Comparison of ENCODE assay signal across 9 cellular contexts in genomic region chr1:108645479-108646184, GRCh38. TPM values are rescaled to one million over a fixed set of nuclear protein-coding genes. Genes with fewer than 3 reads are reported as not detected.
DNase-seq lines count a peak whose midpoint lies in the region; ATAC-seq and TF ChIP-seq lines count a peak whose summit lies in the region.
"Had no signal": no experiment of that assay in that cellular context is flagged by ENCODE, and none has a peak within 500 bp of the region (broad histone marks: within the 10 kb centered on the region; RNA-seq: fewer than 3 reads in every experiment).

No MANE protein-coding gene starts in this region.

- H3K9me3 ChIP-seq in hepatocyte (ENCODE audit: low read depth) = no peaks in the 10 kb centered on the region
- H3K9me3 ChIP-seq: thyroid gland had no signal

- peaks cover 2% of the 10 kb centered on the region for H3K36me3 ChIP-seq in H7 (replicated peaks; ENCODE audit: control insufficient read depth, insufficient read depth, low read length)
- H3K36me3 ChIP-seq in hepatocyte (replicated peaks; ENCODE audit: insufficient read depth, low read depth) = no peaks in the 10 kb centered on the region
- H3K36me3 ChIP-seq: thyroid gland had no signal

- H4K20me1 ChIP-seq in hepatocyte (ENCODE audit: insufficient read depth, poor library complexity, severe bottlenecking) = no peaks in the 10 kb centered on the region

- no peak overlapping the region for H3K4me2 ChIP-seq in hepatocyte

- H3K79me2 ChIP-seq in hepatocyte = no peaks in the 10 kb centered on the region

- peak overlapping the region; percentile 98 for H3K27ac Mint-ChIP-seq in activated CD4-positive, alpha-beta memory T cell treated with anti-CD3 and anti-CD28 coated beads, Interleukin-2, amount 10 ng/mL, durations not matched to agents 7 days and 5 days
- peak overlapping the region; percentile 98 for H3K27ac Mint-ChIP-seq in stimulated activated effector memory CD8-positive, alpha-beta T cell treated with anti-CD3 and anti-CD28 coated beads, Interleukin-12 subunit alpha, Interleukin-12 subunit beta, amount 100 ng/mL, for 72 hours

- no peaks in the 10 kb centered on the region for H3K27me3 Mint-ChIP-seq in activated CD4-positive, alpha-beta memory T cell treated with anti-CD3 and anti-CD28 coated beads, Interleukin-2, amount 10 ng/mL, durations not matched to agents 7 days and 5 days

- CTCF ChIA-PET in activated CD4-positive, alpha-beta memory T cell treated with anti-CD3 and anti-CD28 coated beads, Interleukin-2, amount 10 ng/mL, durations not matched to agents 7 days and 5 days (lab: Charles Lee) = interaction anchor here (0.6 to 7.5 kb wide), 11 partner anchors 16 to 865 kb away, joined by 3 to 105 read pairs (median 8); partner anchors contain the start of genes EEIG2, HENMT1, PRPF38B and SLC25A24

- H3K4me1 ChIP-seq in hepatocyte (ENCODE audit: insufficient read depth) = no peaks in the 10 kb centered on the region

- H3K27me3 ChIP-seq in H7 (ENCODE audit: control insufficient read depth, insufficient read depth, low read length) (no peaks in the 10 kb centered on the region), hepatocyte (no peaks in the 10 kb centered on the region)
- H3K27me3 ChIP-seq: thyroid gland had no signal

- H2AFZ ChIP-seq in hepatocyte = peak overlapping the region; percentile 9

- H3K4me3 Mint-ChIP-seq in activated CD4-positive, alpha-beta memory T cell treated with anti-CD3 and anti-CD28 coated beads, Interleukin-2, amount 10 ng/mL, durations not matched to agents 7 days and 5 days = peak overlapping the region; percentile 65
- H3K4me3 Mint-ChIP-seq in stimulated activated effector memory CD8-positive, alpha-beta T cell treated with anti-CD3 and anti-CD28 coated beads, Interleukin-12 subunit alpha, Interleukin-12 subunit beta, amount 100 ng/mL, for 72 hours = peak overlapping the region; percentile 71

- TF ChIP-seq CTCF in hepatocyte (IDR thresholded peaks at IDR 0.05; ENCODE audit: poor library complexity) = no peak

- H3K27ac ChIP-seq in hepatocyte = peak overlapping the region; percentile 89

- 83% methylated on average over 9 of the region's 9 CpGs for WGBS in hepatocyte (ENCODE audit: low lambda C conversion rate, missing lambda C conversion rate)

- H3K9me3 Mint-ChIP-seq in activated CD4-positive, alpha-beta memory T cell treated with anti-CD3 and anti-CD28 coated beads, Interleukin-2, amount 10 ng/mL, durations not matched to agents 7 days and 5 days = no peaks in the 10 kb centered on the region
- no peaks in the 10 kb centered on the region for H3K9me3 Mint-ChIP-seq in stimulated activated effector memory CD8-positive, alpha-beta T cell treated with anti-CD3 and anti-CD28 coated beads, Interleukin-12 subunit alpha, Interleukin-12 subunit beta, amount 100 ng/mL, for 72 hours

- POLR2A ChIA-PET in activated CD4-positive, alpha-beta memory T cell treated with anti-CD3 and anti-CD28 coated beads, Interleukin-2, amount 10 ng/mL, durations not matched to agents 7 days and 5 days (lab: Charles Lee) = interaction anchor here (0.5 to 6.2 kb wide), 17 partner anchors 12 to 557 kb away, joined by 3 to 338 read pairs (median 6); partner anchors contain the start of genes EEIG2, HENMT1, PRPF38B and SLC25A24

- DNase-seq in H7 = peak; percentile 47
- DNase-seq in activated CD4-positive, alpha-beta memory T cell treated with anti-CD3 and anti-CD28 coated beads, Interleukin-2, amount 10 ng/mL, durations not matched to agents 7 days and 5 days = no peak
- DNase-seq in hepatocyte (ENCODE audit: low spot score) = no peak
- no peak for DNase-seq in stimulated activated effector memory CD8-positive, alpha-beta T cell treated with anti-CD3 and anti-CD28 coated beads, Interleukin-12 subunit alpha, Interleukin-12 subunit beta, amount 100 ng/mL, for 72 hours (ENCODE audit: low spot score in 2 of 2)
- no peak for DNase-seq in SW 1271 (lab: John Stamatoyannopoulos, UW)
- DNase-seq in NCI-H1694 treated with DMSO at 0.1 percent for 48 hours (lab: John Stamatoyannopoulos, UW) = no peak

- no peak for ATAC-seq in stimulated activated effector memory CD8-positive, alpha-beta T cell treated with anti-CD3 and anti-CD28 coated beads, Interleukin-12 subunit alpha, Interleukin-12 subunit beta, amount 100 ng/mL, for 72 hours
- ATAC-seq in HG03342 (IDR thresholded peaks at IDR 0.05; ENCODE audit: unreplicated experiment) = no peak
- ATAC-seq in HG02759 (IDR thresholded peaks at IDR 0.05; ENCODE audit: unreplicated experiment) = no peak

- H3K9me2 ChIP-seq in hepatocyte (replicated peaks; ENCODE audit: insufficient read depth) = no peaks in the 10 kb centered on the region

- H3K4me1 Mint-ChIP-seq in activated CD4-positive, alpha-beta memory T cell treated with anti-CD3 and anti-CD28 coated beads, Interleukin-2, amount 10 ng/mL, durations not matched to agents 7 days and 5 days = peaks cover 70% of the 10 kb centered on the region
- peaks cover 61% of the 10 kb centered on the region for H3K4me1 Mint-ChIP-seq in stimulated activated effector memory CD8-positive, alpha-beta T cell treated with anti-CD3 and anti-CD28 coated beads, Interleukin-12 subunit alpha, Interleukin-12 subunit beta, amount 100 ng/mL, for 72 hours

- H3K4me3 ChIP-seq in H7 (ENCODE audit: insufficient read depth, low read depth, low read length) = no peak overlapping the region
- no peak overlapping the region for H3K4me3 ChIP-seq in hepatocyte
- H3K4me3 ChIP-seq: thyroid gland had no signal

- peaks cover 44% of the 10 kb centered on the region for H3K36me3 Mint-ChIP-seq in activated CD4-positive, alpha-beta memory T cell treated with anti-CD3 and anti-CD28 coated beads, Interleukin-2, amount 10 ng/mL, durations not matched to agents 7 days and 5 days (ENCODE audit: low read depth)
- peaks cover 28% of the 10 kb centered on the region for H3K36me3 Mint-ChIP-seq in stimulated activated effector memory CD8-positive, alpha-beta T cell treated with anti-CD3 and anti-CD28 coated beads, Interleukin-12 subunit alpha, Interleukin-12 subunit beta, amount 100 ng/mL, for 72 hours

RNA-seq across cellular contexts. Expression of gene HENMT1, which starts 15.3 kb away (rescaled TPM):
- 17.5 and 18.0 TPM in 2 replicates for total RNA-seq in H7 (2014; rRNA removed; shearing (Covaris generic))
- total RNA-seq in activated CD4-positive, alpha-beta memory T cell treated with anti-CD3 and anti-CD28 coated beads, Interleukin-2, amount 10 ng/mL, durations not matched to agents 7 days and 5 days = 10 to 100 TPM; 26.7 to 27.3 TPM
- total RNA-seq in hepatocyte = 4.4 and 4.7 TPM in 2 replicates
- 3.0 and 3.8 TPM in 2 replicates for polyA plus RNA-seq in hepatocyte

RNA-seq across cellular contexts. Expression of gene PRPF38B, which starts 46.5 kb away (rescaled TPM):
- 31.9 and 41.3 TPM in 2 replicates for total RNA-seq in H7 (2014; rRNA removed; shearing (Covaris generic))
- total RNA-seq in activated CD4-positive, alpha-beta memory T cell treated with anti-CD3 and anti-CD28 coated beads, Interleukin-2, amount 10 ng/mL, durations not matched to agents 7 days and 5 days = 10 to 100 TPM; 68.5 to 70.5 TPM
- 26.1 and 27.9 TPM in 2 replicates for total RNA-seq in hepatocyte
- polyA plus RNA-seq in hepatocyte = 30.1 and 41.4 TPM in 2 replicates
